14 cellular contexts compared by ENCODE assay signal in the genomic region with DNA sequence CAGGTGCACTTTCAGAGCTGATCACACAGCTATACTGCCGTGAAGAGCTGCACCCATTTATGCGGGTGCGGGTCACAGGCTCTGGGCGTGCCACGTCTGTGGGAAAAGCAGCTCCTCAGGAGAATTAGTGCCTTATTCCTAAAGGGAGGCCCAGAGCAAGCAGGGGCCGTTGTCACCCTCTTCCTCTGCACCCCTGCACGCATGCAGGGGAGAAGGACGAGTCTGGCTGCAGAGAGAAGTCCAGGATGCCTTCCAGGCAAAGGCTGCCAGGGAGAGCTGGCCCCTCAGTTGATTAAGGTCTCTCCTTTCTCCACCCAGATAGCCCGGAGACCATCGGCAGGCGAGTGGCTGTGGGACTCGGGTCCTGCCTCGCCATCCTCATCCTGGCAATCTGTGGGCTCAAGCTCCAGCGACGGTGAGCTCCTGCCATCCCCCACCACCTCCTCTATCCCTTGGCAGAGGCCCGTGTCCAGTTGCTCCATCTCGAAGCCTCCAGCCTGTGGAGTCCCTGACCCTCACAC.
DNase-seq lines count a peak whose midpoint lies in the region; ATAC-seq lines count a peak whose summit lies in the region.
"Had no signal": no experiment of that assay in that cellular context is flagged by ENCODE, and none has a peak within 500 bp of the region (broad histone marks: within the 10 kb centered on the region; RNA-seq: fewer than 3 reads in every experiment).

No MANE protein-coding gene starts in this region.

- peak overlapping the region; percentile 99 for H3K27ac Mint-ChIP-seq in stimulated activated naive B cell treated with anti-CD40 and anti-IgM and Interleukin-4, amounts not matched to agents 10 μg/mL and 1 μg/mL and 100 μg/mL, for 72 hours
- H3K27ac Mint-ChIP-seq: activated naive CD8-positive, alpha-beta T cell; CD8-positive, alpha-beta T cell had no signal

- H3K4me1 Mint-ChIP-seq in stimulated activated naive B cell treated with anti-CD40 and anti-IgM and Interleukin-4, amounts not matched to agents 10 μg/mL and 1 μg/mL and 100 μg/mL, for 72 hours: peaks cover 68 to 98% of the 10 kb centered on the region in 2 donors

- H3K27me3 Mint-ChIP-seq in stimulated activated naive B cell treated with anti-CD40 and anti-IgM and Interleukin-4, amounts not matched to agents 10 μg/mL and 1 μg/mL and 100 μg/mL, for 72 hours: no peaks in the 10 kb centered on the region

- H3K4me3 Mint-ChIP-seq in stimulated activated naive B cell treated with anti-CD40 and anti-IgM and Interleukin-4, amounts not matched to agents 10 μg/mL and 1 μg/mL and 100 μg/mL, for 72 hours: peak overlapping the region in 1 of 2 donors; percentile 37
- H3K4me3 Mint-ChIP-seq: activated naive CD8-positive, alpha-beta T cell; CD8-positive, alpha-beta T cell had no signal

- H3K9me3 Mint-ChIP-seq in stimulated activated naive B cell treated with anti-CD40 and anti-IgM and Interleukin-4, amounts not matched to agents 10 μg/mL and 1 μg/mL and 100 μg/mL, for 72 hours: no peaks in the 10 kb centered on the region
- H3K9me3 Mint-ChIP-seq: CD8-positive, alpha-beta T cell had no signal

- peaks cover 47 to 88% of the 10 kb centered on the region in 2 donors for H3K36me3 Mint-ChIP-seq in stimulated activated naive B cell treated with anti-CD40 and anti-IgM and Interleukin-4, amounts not matched to agents 10 μg/mL and 1 μg/mL and 100 μg/mL, for 72 hours
- H3K36me3 Mint-ChIP-seq: activated naive CD8-positive, alpha-beta T cell; CD8-positive, alpha-beta T cell had no signal

- peak; percentile 49 for DNase-seq in activated CD8-positive, alpha-beta memory T cell treated with anti-CD3 and anti-CD28 coated beads, Interleukin-2, amount 50 U/mL, for 48 hours
- no peak for DNase-seq in activated CD8-positive, alpha-beta memory T cell treated with anti-CD3 and anti-CD28 coated beads for 24 hours
- DNase-seq in iPS-NIHi11 (ENCODE audit: low spot score) (peak; percentile 17), nucleus accumbens (lab: John Stamatoyannopoulos, UW) (no peak)
- no peak for DNase-seq in stimulated activated naive B cell treated with anti-CD40 and anti-IgM and Interleukin-4, amounts not matched to agents 10 μg/mL and 1 μg/mL and 100 μg/mL, for 72 hours
- DNase-seq: activated T-cell treated with anti-CD3 and anti-CD28 coated beads for 4 hours; CD8-positive, alpha-beta T cell; hypothalamus; left colon; NCI-H1048; RPMI8226 had no signal

- no peak for ATAC-seq in stimulated activated naive B cell treated with anti-CD40 and anti-IgM and Interleukin-4, amounts not matched to agents 10 μg/mL and 1 μg/mL and 100 μg/mL, for 72 hours (replicated peaks)
- no peak for ATAC-seq in GM19035 (IDR thresholded peaks at IDR 0.05; ENCODE audit: unreplicated experiment)
- ATAC-seq: activated CD4-positive, CD25-positive, alpha-beta regulatory T cell treated with anti-CD3 and anti-CD28 coated beads, Interleukin-2, amount 50 U/mL, for 24 hours; CD8-positive, alpha-beta T cell; left colon had no signal

Comparison
In these comparisons a context has a peak if more than half of its experiments do, and no peak if none do; other contexts are left out.
1. DNase-seq: peak in activated CD8-positive, alpha-beta memory T cell treated with anti-CD3 and anti-CD28 coated beads, Interleukin-2, amount 50 U/mL, for 48 hours (single experiment) and iPS-NIHi11 (single experiment); none in activated CD8-positive, alpha-beta memory T cell treated with anti-CD3 and anti-CD28 coated beads for 24 hours (single experiment), stimulated activated naive B cell treated with anti-CD40 and anti-IgM and Interleukin-4, amounts not matched to agents 10 μg/mL and 1 μg/mL and 100 μg/mL, for 72 hours (single experiment) and nucleus accumbens (0 of 56).